In genomic region chr15:53226559-53226958, GRCh38 we compare ENCODE assay signal across 7 cellular contexts.
"Had no signal": no experiment of that assay in that cellular context is flagged by ENCODE, and none has a peak within 500 bp of the region (broad histone marks: within the 10 kb centered on the region; RNA-seq: fewer than 3 reads in every experiment).

No MANE protein-coding gene starts in this region.

- H3K27ac ChIP-seq: HL-60 had no signal

- ATAC-seq: HepG2, K562 had no signal

- H3K4me3 ChIP-seq: K562 had no signal

- FAIRE-seq: HepG2, HTR-8/SVneo, K562 had no signal

- DNase-seq: IMR-90, KBM-7, KG1 had no signal
